Comparison of ENCODE assay signal across 8 cellular contexts in genomic region chr1:27589841-27590426, GRCh38. TPM values are rescaled to one million over a fixed set of nuclear protein-coding genes. Genes with fewer than 3 reads are reported as not detected.
A peak's percentile ranks its signal among the peaks of the same experiment; 100 is the strongest.
DNase-seq lines count a peak whose midpoint lies in the region; ATAC-seq and TF ChIP-seq lines count a peak whose summit lies in the region.

No MANE protein-coding gene starts in this region.

- POLR2A ChIA-PET in naive thymus-derived CD4-positive, alpha-beta T cell (lab: Charles Lee) = interaction anchor here (0.8 kb wide), 1 partner anchor 16 kb away, joined by 3 read pairs; no protein-coding TSS in a partner anchor

- no peaks in the 10 kb centered on the region for H3K36me3 Mint-ChIP-seq in naive thymus-derived CD4-positive, alpha-beta T cell
- no peaks in the 10 kb centered on the region for H3K36me3 Mint-ChIP-seq in GM23338 (ENCODE audit: low read depth)

- no peaks in the 10 kb centered on the region; the same call in 1 of the 2 replicates for H3F3A ChIP-seq in GM23338 (replicated peaks; ENCODE audit: low read depth)

- no peaks in the 10 kb centered on the region for H3K9me3 ChIP-seq in adrenal gland (replicated peaks in 1 of 3)
- H3K9me3 ChIP-seq in thoracic aorta = no peaks in the 10 kb centered on the region
- no peaks in the 10 kb centered on the region for H3K9me3 ChIP-seq in naive thymus-derived CD4-positive, alpha-beta T cell (ENCODE audit: control insufficient read depth in 2 of 3, low read length in 3 of 3)

- H3K27me3 ChIP-seq in adrenal gland = no peaks in the 10 kb centered on the region
- no peaks in the 10 kb centered on the region for H3K27me3 ChIP-seq in layer of hippocampus (ENCODE audit: control insufficient read depth, insufficient read depth, low read length)
- no peaks in the 10 kb centered on the region for H3K27me3 ChIP-seq in thoracic aorta (replicated peaks; ENCODE audit: insufficient read depth)
- H3K27me3 ChIP-seq in naive thymus-derived CD4-positive, alpha-beta T cell (ENCODE audit: control insufficient read depth in 2 of 2, insufficient read depth in 2 of 2, low read length in 2 of 2) = no peaks in the 10 kb centered on the region
- no peaks in the 10 kb centered on the region for H3K27me3 ChIP-seq in GM23338 (ENCODE audit: insufficient read depth)

- TF ChIP-seq CTCF in adrenal gland (IDR thresholded peaks at IDR 0.05) (no peak), thoracic aorta (IDR thresholded peaks at IDR 0.05) (no peak), GM23338 (conservative IDR thresholded peaks at IDR 0.05; ENCODE audit: low read depth in 2 of 2) (no peak)

- H3K4me1 Mint-ChIP-seq in naive thymus-derived CD4-positive, alpha-beta T cell = peaks cover 0 to 8% (median 0%) of the 10 kb centered on the region in 7 donors
- H3K4me1 Mint-ChIP-seq in GM23338 = peaks cover 14% of the 10 kb centered on the region

- no peak for TF ChIP-seq POLR2A in adrenal gland (IDR thresholded peaks at IDR 0.05)

- CTCF ChIA-PET in naive thymus-derived CD4-positive, alpha-beta T cell (lab: Charles Lee) = interaction anchor here (1.0 to 1.3 kb wide), 2 partner anchors 11 to 33 kb away, joined by 4 read pairs; no protein-coding TSS in a partner anchor

- no peak overlapping the region for H3K4me2 ChIP-seq in GM23338

- peaks cover 0 to 3% (median 0%) of the 10 kb centered on the region in 11 donors for H3K9me3 Mint-ChIP-seq in naive thymus-derived CD4-positive, alpha-beta T cell
- H3K9me3 Mint-ChIP-seq in GM23338 = no peaks in the 10 kb centered on the region

- no peak overlapping the region for H2AFZ ChIP-seq in GM23338

- peak; percentile 34 for DNase-seq in DMS79 treated with DMSO at 0.1 percent for 48 hours (lab: John Stamatoyannopoulos, UW)
- no peak for DNase-seq in DMS79 (lab: John Stamatoyannopoulos, UW)
- peak in 6 of 7 donors; percentile 53 to 83 (median 68) for DNase-seq in adrenal gland
- DNase-seq in thoracic aorta (ENCODE audit: low spot score) = no peak
- no peak for DNase-seq in putamen (ENCODE audit: low spot score)
- no peak for DNase-seq in naive thymus-derived CD4-positive, alpha-beta T cell
- DNase-seq in GM23338 (ENCODE audit: low spot score) = no peak

- H3K27ac Mint-ChIP-seq in naive thymus-derived CD4-positive, alpha-beta T cell = no peak overlapping the region
- no peak overlapping the region for H3K27ac Mint-ChIP-seq in GM23338

- peak overlapping the region; percentile 36 to 96 (median 83) for H3K27ac ChIP-seq in adrenal gland
- H3K27ac ChIP-seq in layer of hippocampus (ENCODE audit: low read depth, low read length) = peak overlapping the region; percentile 42
- H3K27ac ChIP-seq in thoracic aorta = peak overlapping the region; percentile 69 to 74
- H3K27ac ChIP-seq in naive thymus-derived CD4-positive, alpha-beta T cell (ENCODE audit: low read depth, low read length) = no peak overlapping the region
- H3K27ac ChIP-seq in GM23338 (ENCODE audit: low read depth) = no peak overlapping the region; the same call in 1 of the 2 replicates

- 0 to 29% (median 25%) methylated on average over 1 to 13 of the region's 13 CpGs for WGBS in adrenal gland, 4 donors

- intact Hi-C loops in adrenal gland (cut with DNase I) = no loop called here
- intact Hi-C loops in naive thymus-derived CD4-positive, alpha-beta T cell (cut with micrococcal nuclease) = no loop called here

- no peaks in the 10 kb centered on the region for H3K36me3 ChIP-seq in adrenal gland (replicated peaks in 1 of 2)
- H3K36me3 ChIP-seq in thoracic aorta = no peaks in the 10 kb centered on the region
- H3K36me3 ChIP-seq in naive thymus-derived CD4-positive, alpha-beta T cell (ENCODE audit: control insufficient read depth in 2 of 3, insufficient read depth in 3 of 3, low read length in 3 of 3) = peaks cover 0 to 32% (median 0%) of the 10 kb centered on the region in 3 experiments
- no peaks in the 10 kb centered on the region for H3K36me3 ChIP-seq in GM23338 (ENCODE audit: insufficient read depth)

- peaks cover 22% of the 10 kb centered on the region for H3K79me2 ChIP-seq in GM23338 (replicated peaks; ENCODE audit: insufficient read depth)

- H4K20me1 ChIP-seq in GM23338 (replicated peaks; ENCODE audit: insufficient read depth) = no peaks in the 10 kb centered on the region; the same call in none of the 2 replicates

- H3K4me3 Mint-ChIP-seq in naive thymus-derived CD4-positive, alpha-beta T cell = no peak overlapping the region
- no peak overlapping the region for H3K4me3 Mint-ChIP-seq in GM23338

- H3K4me3 ChIP-seq in adrenal gland (no peak overlapping the region), thoracic aorta (no peak overlapping the region), GM23338 (no peak overlapping the region)
- no peak overlapping the region for H3K4me3 ChIP-seq in naive thymus-derived CD4-positive, alpha-beta T cell (ENCODE audit: low read length)

- H3K27me3 Mint-ChIP-seq in naive thymus-derived CD4-positive, alpha-beta T cell = no peaks in the 10 kb centered on the region
- peaks cover 2% of the 10 kb centered on the region for H3K27me3 Mint-ChIP-seq in GM23338 (ENCODE audit: insufficient read depth, low read depth, poor library complexity)

- H3K4me1 ChIP-seq in adrenal gland (replicated peaks in 1 of 2) (peaks cover 74 to 100% of the 10 kb centered on the region in 2 donors), thoracic aorta (ENCODE audit: control insufficient read depth in 1 of 2, low read depth in 2 of 2) (peaks cover 36 to 84% of the 10 kb centered on the region in 2 donors), GM23338 (ENCODE audit: insufficient read depth) (peaks cover 35% of the 10 kb centered on the region)
- H3K4me1 ChIP-seq in naive thymus-derived CD4-positive, alpha-beta T cell (ENCODE audit: control insufficient read depth in 2 of 2, insufficient read depth in 2 of 2, low read length in 2 of 2) = peaks cover 0 to under 1% of the 10 kb centered on the region in 2 donors

- ATAC-seq in thoracic aorta (ENCODE audit: insufficient number of reproducible peaks, low FRiP score, low read depth) (peak; percentile 21), GM23338 (no peak; the same call in 2 of the 3 replicates)
- no peak for ATAC-seq in naive thymus-derived CD4-positive, alpha-beta T cell

- no peaks in the 10 kb centered on the region for H3K9me2 ChIP-seq in GM23338 (ENCODE audit: insufficient read depth)

RNA-seq across cellular contexts. Expression of gene AHDC1, which starts 14.0 kb away (rescaled TPM):
- total RNA-seq in adrenal gland (100 to 1,000 TPM in 1 of 8 donors, 10 to 100 TPM in 7; 43.9 to 111 (median 71.8) TPM), thoracic aorta (10 to 100 TPM; 38.3 to 55.4 TPM)
- polyA plus RNA-seq in adrenal gland (10 to 100 TPM; 10.4 to 98.5 (median 27.0) TPM), GM23338 (2016; fragmentation: Nextera tagmentation; extraction: Ambion mirVana) (6.8 and 8.3 TPM in 2 replicates)
- total RNA-seq in naive thymus-derived CD4-positive, alpha-beta T cell = 10 to 100 TPM; 18.4 to 38.8 (median 21.3) TPM
- 1 to 10 TPM in 1 of 2 donors, under 1 TPM in 1; 0.90 to 2.0 TPM for polyA plus RNA-seq in naive thymus-derived CD4-positive, alpha-beta T cell
- 19.1 and 22.2 TPM in 2 replicates for total RNA-seq in GM23338 (2014; rRNA removed; shearing (Covaris generic))

RNA-seq across cellular contexts. Expression of gene FGR, which starts 45.1 kb away (rescaled TPM):
- total RNA-seq in adrenal gland (10 to 100 TPM in 4 of 8 donors, 1 to 10 TPM in 4; 4.7 to 16.0 (median 10.4) TPM), thoracic aorta (10 to 100 TPM; 17.0 to 21.5 TPM)
- polyA plus RNA-seq in adrenal gland (10 to 100 TPM in 2 of 3 donors, 1 to 10 TPM in 1; 6.0 to 51.9 (median 11.3) TPM), GM23338 (2016; fragmentation: Nextera tagmentation; extraction: Ambion mirVana) (0.42 and 0.53 TPM in 2 replicates)
- 100 to 1,000 TPM in 1 of 5 experiments, 10 to 100 TPM in 1, 1 to 10 TPM in 2, under 1 TPM in 1; 0.15 to 246 (median 1.9) TPM for total RNA-seq in naive thymus-derived CD4-positive, alpha-beta T cell
- under 1 TPM; 0.70 to 0.72 TPM for polyA plus RNA-seq in naive thymus-derived CD4-positive, alpha-beta T cell
- 0.16 and 0.56 TPM in 2 replicates for total RNA-seq in GM23338 (2014; rRNA removed; shearing (Covaris generic))

Comparison
In these comparisons a context has a peak if more than half of its experiments do, and no peak if none do; other contexts are left out.
1. DNase-seq: peak in DMS79 treated with DMSO at 0.1 percent for 48 hours (single experiment) and adrenal gland (6 of 7); none in DMS79 (single experiment), thoracic aorta (single experiment), putamen (single experiment), naive thymus-derived CD4-positive, alpha-beta T cell (0 of 9) and GM23338 (single experiment).
2. H3K27ac ChIP-seq: peak in adrenal gland (5 of 5), layer of hippocampus (single experiment) and thoracic aorta (2 of 2); none in naive thymus-derived CD4-positive, alpha-beta T cell (single experiment) and GM23338 (single experiment).